3 cellular contexts compared by ENCODE assay signal in genomic region chr19:3666545-3666856, GRCh38. TPM values are rescaled to one million over a fixed set of nuclear protein-coding genes. Genes with fewer than 3 reads are reported as not detected.
"Had no signal": no experiment of that assay in that cellular context is flagged by ENCODE, and none has a peak within 500 bp of the region (broad histone marks: within the 10 kb centered on the region; RNA-seq: fewer than 3 reads in every experiment).

No MANE protein-coding gene starts in this region.

RNA-seq across cellular contexts. Expression of gene TJP3, which starts 41.7 kb away (rescaled TPM):
- total RNA-seq: chondrocyte, osteoblast, skeletal muscle tissue had no signal
